Comparison of ENCODE assay signal across 13 cellular contexts in genomic region chr14:61656341-61656740, GRCh38. TPM values are rescaled to one million over a fixed set of nuclear protein-coding genes. Genes with fewer than 3 reads are reported as not detected.
A peak's percentile ranks its signal among the peaks of the same experiment; 100 is the strongest.
DNase-seq lines count a peak whose midpoint lies in the region; ATAC-seq, FAIRE-seq and TF ChIP-seq lines count a peak whose summit lies in the region.
"Had no signal": no experiment of that assay in that cellular context is flagged by ENCODE, and none has a peak within 500 bp of the region (broad histone marks: within the 10 kb centered on the region; RNA-seq: fewer than 3 reads in every experiment).

No MANE protein-coding gene starts in this region.

- H3K9me3 ChIP-seq in naive thymus-derived CD4-positive, alpha-beta T cell (ENCODE audit: control insufficient read depth in 2 of 3, low read length in 3 of 3) = no peaks in the 10 kb centered on the region

- no peaks in the 10 kb centered on the region for H3K27me3 Mint-ChIP-seq in activated naive CD4-positive, alpha-beta T cell treated with anti-CD3 and anti-CD28 coated beads, Interleukin-2, amount 50 U/mL, for 24 hours
- H3K27me3 Mint-ChIP-seq in T-helper 1 cell treated with Interleukin-12 subunit alpha and Interleukin-12 subunit beta and Interleukin-4 antibody, amounts not matched to agents 30 μg/mL and 1 μg/mL, for 36 hours (ENCODE audit: low read depth) = no peaks in the 10 kb centered on the region
- no peaks in the 10 kb centered on the region for H3K27me3 Mint-ChIP-seq in naive thymus-derived CD4-positive, alpha-beta T cell

- H3K4me3 Mint-ChIP-seq in activated naive CD4-positive, alpha-beta T cell treated with anti-CD3 and anti-CD28 coated beads, Interleukin-2, amount 50 U/mL, for 24 hours = no peak overlapping the region
- H3K4me3 Mint-ChIP-seq in T-helper 1 cell treated with Interleukin-12 subunit alpha and Interleukin-12 subunit beta and Interleukin-4 antibody, amounts not matched to agents 30 μg/mL and 1 μg/mL, for 36 hours = no peak overlapping the region
- H3K4me3 Mint-ChIP-seq in naive thymus-derived CD4-positive, alpha-beta T cell = peak overlapping the region in 1 of 10 donors; percentile 43

- H3K4me3 ChIP-seq in naive thymus-derived CD4-positive, alpha-beta T cell (ENCODE audit: low read length) = no peak overlapping the region

- H3K27ac Mint-ChIP-seq in activated naive CD4-positive, alpha-beta T cell treated with anti-CD3 and anti-CD28 coated beads, Interleukin-2, amount 50 U/mL, for 24 hours = peak overlapping the region; percentile 31
- H3K27ac Mint-ChIP-seq in activated naive CD4-positive, alpha-beta T cell treated with anti-CD3 and anti-CD28 coated beads, Interleukin-2, amount 50 U/mL, for 72 hours = no peak overlapping the region
- H3K27ac Mint-ChIP-seq in T-helper 1 cell treated with Interleukin-12 subunit alpha and Interleukin-12 subunit beta and Interleukin-4 antibody, amounts not matched to agents 30 μg/mL and 1 μg/mL, for 36 hours = peak overlapping the region; percentile 77
- peak overlapping the region in 5 of 9 donors; percentile 29 to 74 (median 36) for H3K27ac Mint-ChIP-seq in naive thymus-derived CD4-positive, alpha-beta T cell

- no peaks in the 10 kb centered on the region for H3K27me3 ChIP-seq in naive thymus-derived CD4-positive, alpha-beta T cell (ENCODE audit: control insufficient read depth in 2 of 2, insufficient read depth in 2 of 2, low read length in 2 of 2)

- intact Hi-C loops in naive thymus-derived CD4-positive, alpha-beta T cell (cut with micrococcal nuclease) = no loop called here

- peaks cover 52% of the 10 kb centered on the region for H3K4me1 Mint-ChIP-seq in activated naive CD4-positive, alpha-beta T cell treated with anti-CD3 and anti-CD28 coated beads, Interleukin-2, amount 50 U/mL, for 24 hours
- peaks cover 51% of the 10 kb centered on the region for H3K4me1 Mint-ChIP-seq in T-helper 1 cell treated with Interleukin-12 subunit alpha and Interleukin-12 subunit beta and Interleukin-4 antibody, amounts not matched to agents 30 μg/mL and 1 μg/mL, for 36 hours (ENCODE audit: low read depth)
- peaks cover 31 to 58% (median 46%) of the 10 kb centered on the region in 7 donors for H3K4me1 Mint-ChIP-seq in naive thymus-derived CD4-positive, alpha-beta T cell

- POLR2A ChIA-PET in naive thymus-derived CD4-positive, alpha-beta T cell (lab: Charles Lee) = interaction anchor here (0.7 to 0.9 kb wide), 2 partner anchors 14 to 16 kb away, joined by 3 read pairs; no protein-coding TSS in a partner anchor

- no peaks in the 10 kb centered on the region for H3K36me3 ChIP-seq in naive thymus-derived CD4-positive, alpha-beta T cell (ENCODE audit: control insufficient read depth in 2 of 3, insufficient read depth in 3 of 3, low read length in 3 of 3)

- no peak for DNase-seq in activated naive CD4-positive, alpha-beta T cell treated with anti-CD3 and anti-CD28 coated beads, Interleukin-2, amount 50 U/mL, for 72 hours (ENCODE audit: low spot score in 2 of 2)
- DNase-seq in M059J (ENCODE audit: low read depth) (peak; percentile 19), GM12892 (ENCODE audit: insufficient read length) (no peak)
- DNase-seq in naive thymus-derived CD4-positive, alpha-beta T cell = no peak
- DNase-seq: C1 segment of cervical spinal cord, DMS79, NCI-H1105 treated with DMSO at 0.1 percent for 48 hours, NCI-H1694, NCI-H510A treated with DMSO at 0.1 percent for 48 hours had no signal

- CTCF ChIA-PET in naive thymus-derived CD4-positive, alpha-beta T cell (lab: Charles Lee) = interaction anchor here (0.6 kb wide), 1 partner anchor 9 kb away, joined by 5 read pairs; no protein-coding TSS in a partner anchor

- no peaks in the 10 kb centered on the region for H3K36me3 Mint-ChIP-seq in activated naive CD4-positive, alpha-beta T cell treated with anti-CD3 and anti-CD28 coated beads, Interleukin-2, amount 50 U/mL, for 24 hours
- peaks cover 0 to 23% of the 10 kb centered on the region in 2 donors for H3K36me3 Mint-ChIP-seq in activated naive CD4-positive, alpha-beta T cell treated with anti-CD3 and anti-CD28 coated beads, Interleukin-2, amount 50 U/mL, for 72 hours
- peaks cover 10% of the 10 kb centered on the region for H3K36me3 Mint-ChIP-seq in T-helper 1 cell treated with Interleukin-12 subunit alpha and Interleukin-12 subunit beta and Interleukin-4 antibody, amounts not matched to agents 30 μg/mL and 1 μg/mL, for 36 hours (ENCODE audit: low read depth)
- H3K36me3 Mint-ChIP-seq in naive thymus-derived CD4-positive, alpha-beta T cell = peaks cover 0 to 41% (median 0%) of the 10 kb centered on the region in 5 donors

- ATAC-seq in activated naive CD4-positive, alpha-beta T cell treated with anti-CD3 and anti-CD28 coated beads, Interleukin-2, amount 50 U/mL, for 72 hours = no peak
- ATAC-seq in naive thymus-derived CD4-positive, alpha-beta T cell = no peak
- ATAC-seq in HG03139 (IDR thresholded peaks at IDR 0.05; ENCODE audit: unreplicated experiment) = no peak

- H3K9me3 Mint-ChIP-seq in activated naive CD4-positive, alpha-beta T cell treated with anti-CD3 and anti-CD28 coated beads, Interleukin-2, amount 50 U/mL, for 24 hours = no peaks in the 10 kb centered on the region
- no peaks in the 10 kb centered on the region for H3K9me3 Mint-ChIP-seq in activated naive CD4-positive, alpha-beta T cell treated with anti-CD3 and anti-CD28 coated beads, Interleukin-2, amount 50 U/mL, for 72 hours
- H3K9me3 Mint-ChIP-seq in T-helper 1 cell treated with Interleukin-12 subunit alpha and Interleukin-12 subunit beta and Interleukin-4 antibody, amounts not matched to agents 30 μg/mL and 1 μg/mL, for 36 hours = peaks cover 13% of the 10 kb centered on the region
- H3K9me3 Mint-ChIP-seq in naive thymus-derived CD4-positive, alpha-beta T cell = peaks cover 0 to 4% (median 0%) of the 10 kb centered on the region in 11 donors

- no peak overlapping the region for H3K27ac ChIP-seq in naive thymus-derived CD4-positive, alpha-beta T cell (ENCODE audit: low read depth, low read length)

- H3K4me1 ChIP-seq in naive thymus-derived CD4-positive, alpha-beta T cell (ENCODE audit: control insufficient read depth in 2 of 2, insufficient read depth in 2 of 2, low read length in 2 of 2) = peaks cover 13 to 23% of the 10 kb centered on the region in 2 donors

- no peak for FAIRE-seq in GM12892 (lab: Jason Lieb, UNC)
- FAIRE-seq: H1 had no signal

- TF ChIP-seq POLR2A in GM12892 (IDR thresholded peaks at IDR 0.05; ENCODE audit: low read depth, low read length) = no peak

RNA-seq across cellular contexts. Expression of gene HIF1A, which starts 39.0 kb away (rescaled TPM):
- 100 to 1,000 TPM; 165 to 170 TPM for total RNA-seq in activated naive CD4-positive, alpha-beta T cell treated with anti-CD3 and anti-CD28 coated beads, Interleukin-2, amount 50 U/mL, for 72 hours
- 301 and 404 TPM in 2 replicates for total RNA-seq in M059J (2014; rRNA removed; shearing (Covaris generic))
- 100 to 1,000 TPM in 4 of 5 experiments, 10 to 100 TPM in 1; 88.8 to 358 (median 143) TPM for total RNA-seq in naive thymus-derived CD4-positive, alpha-beta T cell
- 10 to 100 TPM; 75.1 to 98.4 TPM for polyA plus RNA-seq in naive thymus-derived CD4-positive, alpha-beta T cell
- 46.9 TPM for polyA plus RNA-seq in GM12892 (2012; ENCODE audit: missing spikeins)

Comparison
In these comparisons a context has a peak if more than half of its experiments do, and no peak if none do; other contexts are left out.
1. H3K27ac Mint-ChIP-seq: peak in activated naive CD4-positive, alpha-beta T cell treated with anti-CD3 and anti-CD28 coated beads, Interleukin-2, amount 50 U/mL, for 24 hours (single experiment), T-helper 1 cell treated with Interleukin-12 subunit alpha and Interleukin-12 subunit beta and Interleukin-4 antibody, amounts not matched to agents 30 μg/mL and 1 μg/mL, for 36 hours (single experiment) and naive thymus-derived CD4-positive, alpha-beta T cell (5 of 9); none in activated naive CD4-positive, alpha-beta T cell treated with anti-CD3 and anti-CD28 coated beads, Interleukin-2, amount 50 U/mL, for 72 hours (0 of 2).